In the genomic region with DNA sequence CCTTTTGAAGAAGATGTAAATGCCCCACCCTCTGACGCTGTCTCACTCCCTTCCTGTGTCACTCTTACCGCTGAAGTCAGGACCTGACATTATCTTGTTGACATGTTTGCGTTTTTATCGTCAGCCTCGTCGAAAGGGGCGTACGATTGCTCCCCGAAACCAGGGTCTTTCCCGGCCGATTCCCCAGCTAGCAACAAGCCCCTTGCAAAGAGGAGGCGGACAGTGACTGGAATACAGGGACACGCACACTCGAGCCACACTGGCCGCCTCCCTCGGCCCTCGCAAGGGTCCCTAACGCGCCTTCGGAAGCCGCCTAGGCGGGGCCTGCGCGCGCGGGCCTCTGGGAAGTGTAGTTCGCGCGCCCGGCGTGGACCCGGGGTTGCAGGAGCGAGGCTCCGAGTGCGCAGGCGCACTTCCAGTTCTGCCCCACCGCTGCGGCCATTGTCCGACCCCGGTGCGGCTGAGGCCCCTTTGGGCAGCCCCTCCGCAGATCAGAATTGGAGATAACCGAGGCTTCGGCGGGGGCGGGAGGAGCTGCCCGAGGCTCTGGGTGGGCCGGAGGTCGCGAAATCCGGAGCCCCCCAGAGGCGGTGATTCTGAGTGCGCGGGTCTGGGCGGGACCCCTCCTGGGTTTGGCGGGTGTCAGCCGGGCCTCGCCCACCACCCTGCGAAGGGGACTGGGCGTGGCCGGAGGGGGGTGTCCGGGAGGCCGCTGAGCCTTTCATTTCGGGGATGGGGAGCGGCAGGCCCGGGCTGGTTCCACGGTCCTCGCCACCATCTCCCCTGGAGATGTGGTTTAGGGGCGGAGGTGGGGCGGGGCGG, we compare ENCODE assay signal across 8 cellular contexts. TPM values are rescaled to one million over a fixed set of nuclear protein-coding genes. Genes with fewer than 3 reads are reported as not detected.
A peak's percentile ranks its signal among the peaks of the same experiment; 100 is the strongest.
DNase-seq lines count a peak whose midpoint lies in the region; ATAC-seq and TF ChIP-seq lines count a peak whose summit lies in the region.

A gene (plus strand): TSS at position 412 of the 822 bp plus-strand sequence. CDS start 502 bp downstream, outside the sequence.

- peak within 1 kb of the TSS; percentile 94 for H3K4me3 Mint-ChIP-seq in activated CD8-positive, alpha-beta T cell treated with anti-CD3 and anti-CD28 coated beads for 36 hours

- POLR2A ChIA-PET in activated CD8-positive, alpha-beta T cell treated with anti-CD3 and anti-CD28 coated beads for 36 hours (lab: Charles Lee), result interaction anchor here (0.7 to 2.7 kb wide), 7 partner anchors 9 to 1342 kb away, joined by 3 to 13 read pairs (median 3); a partner anchor contains a TSS

- peak; percentile 84 for ATAC-seq in GM19395 (IDR thresholded peaks at IDR 0.05; ENCODE audit: unreplicated experiment)
- peak; percentile 58 for ATAC-seq in HG03558 (IDR thresholded peaks at IDR 0.05; ENCODE audit: extremely low read depth, unreplicated experiment)
- ATAC-seq in activated CD8-positive, alpha-beta T cell treated with anti-CD3 and anti-CD28 coated beads for 36 hours, result peak; percentile 95

- H3K36me3 Mint-ChIP-seq in activated CD8-positive, alpha-beta T cell treated with anti-CD3 and anti-CD28 coated beads for 36 hours (ENCODE audit: low read depth), result peaks cover 36% of the 10 kb centered on the region

- peaks cover 12% of the 10 kb centered on the region for H3K4me1 Mint-ChIP-seq in activated CD8-positive, alpha-beta T cell treated with anti-CD3 and anti-CD28 coated beads for 36 hours (ENCODE audit: low read depth)

- intact Hi-C loops in activated CD8-positive, alpha-beta T cell treated with anti-CD3 and anti-CD28 coated beads for 36 hours (cut with micrococcal nuclease), result no loop called here

- peak within 1 kb of the TSS; percentile 95 for H3K27ac Mint-ChIP-seq in activated CD8-positive, alpha-beta T cell treated with anti-CD3 and anti-CD28 coated beads for 36 hours

- TF ChIP-seq CTCF in C4-2B (conservative IDR thresholded peaks at IDR 0.05), result no peak
- no peak for TF ChIP-seq CTCF in activated CD8-positive, alpha-beta T cell treated with anti-CD3 and anti-CD28 coated beads for 36 hours (IDR thresholded peaks at IDR 0.05)

- no peaks in the 10 kb centered on the region for H3K9me3 Mint-ChIP-seq in activated CD8-positive, alpha-beta T cell treated with anti-CD3 and anti-CD28 coated beads for 36 hours

- H3K27ac ChIP-seq in C4-2B, result peak within 1 kb of the TSS; percentile 83

- DNase-seq in NCI-H82 (lab: John Stamatoyannopoulos, UW), result peak; percentile 94
- peak; percentile 91 for DNase-seq in activated CD8-positive, alpha-beta T cell treated with anti-CD3 and anti-CD28 coated beads for 36 hours
- peak; percentile 77 for DNase-seq in effector CD4-positive, alpha-beta T cell
- peak; percentile 89 to 91 for DNase-seq in lung microvascular endothelial cell (ENCODE audit: low read depth in 2 of 2)
- peak; percentile 71 to 73 (median 72) for DNase-seq in stimulated activated CD4-positive, alpha-beta T cell treated with anti-CD3 and anti-CD28 coated beads, TNF-alpha, amount 100 ng/mL, for 4 hours (ENCODE audit: low read depth in 3 of 3)

- CTCF ChIA-PET in activated CD8-positive, alpha-beta T cell treated with anti-CD3 and anti-CD28 coated beads for 36 hours (lab: Charles Lee), result interaction anchor here (1.3 to 9.6 kb wide), 3 partner anchors 10 to 308 kb away, joined by 3 to 65 read pairs (median 8); no protein-coding TSS in a partner anchor

- no peaks in the 10 kb centered on the region for H3K27me3 Mint-ChIP-seq in activated CD8-positive, alpha-beta T cell treated with anti-CD3 and anti-CD28 coated beads for 36 hours

RNA-seq across cellular contexts. Expression of the gene that starts here (rescaled TPM):
- 10 to 100 TPM; 27.6 to 32.6 TPM for total RNA-seq in activated CD8-positive, alpha-beta T cell treated with anti-CD3 and anti-CD28 coated beads for 36 hours
- total RNA-seq in lung microvascular endothelial cell, result 12.4 and 14.7 TPM in 2 replicates

Comparison
In these comparisons a context has a peak if more than half of its experiments do, and no peak if none do; other contexts are left out.
1. Peak in every context shown above with its lines: DNase-seq, ATAC-seq and H3K27ac ChIP-seq.